Comparison of ENCODE assay signal across 21 cellular contexts in the genomic region with DNA sequence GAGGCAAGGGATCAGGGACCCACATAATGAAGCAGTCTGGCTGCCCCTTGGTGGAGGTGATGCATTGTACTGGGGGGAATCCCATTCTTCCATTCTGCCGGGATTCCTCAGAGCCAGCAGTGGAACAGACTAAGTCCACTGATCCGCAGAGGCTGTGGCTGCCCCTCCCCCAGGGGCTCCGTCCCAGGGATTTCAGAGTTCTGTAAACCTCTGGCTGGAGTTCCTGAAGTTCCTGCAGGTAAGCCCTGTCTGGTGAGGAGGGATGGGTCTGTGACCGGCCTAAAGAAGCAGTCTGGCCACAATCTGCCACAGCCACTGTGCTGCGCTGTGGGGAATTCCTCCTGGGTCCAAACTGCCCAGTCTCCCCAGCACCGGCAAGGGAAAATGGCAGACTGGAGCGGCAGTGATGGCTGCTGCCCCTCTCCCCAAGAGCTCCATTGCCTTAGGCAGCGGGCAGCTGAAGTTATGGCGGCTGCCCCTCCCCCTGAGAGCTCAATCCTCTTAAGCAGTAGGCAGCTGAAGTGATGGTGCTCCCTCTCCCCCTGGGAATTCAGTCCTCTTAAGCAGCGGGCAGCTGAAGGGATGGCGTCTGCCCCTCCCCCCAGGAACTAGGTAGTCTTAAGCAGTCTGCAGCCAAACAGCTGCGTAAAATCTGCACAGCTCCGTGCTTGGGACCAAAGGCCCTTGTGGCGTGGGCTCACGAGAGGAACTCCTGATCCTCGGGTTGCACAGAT.
DNase-seq lines count a peak whose midpoint lies in the region; TF ChIP-seq lines count a peak whose summit lies in the region.
"Had no signal": no experiment of that assay in that cellular context is flagged by ENCODE, and none has a peak within 500 bp of the region (broad histone marks: within the 10 kb centered on the region; RNA-seq: fewer than 3 reads in every experiment).

No MANE protein-coding gene starts in this region.

- CTCF ChIA-PET in PC-9 (lab: Charles Lee): no interaction called here

- no peak overlapping the region for H3K4me2 ChIP-seq in PC-9

- POLR2A ChIA-PET in PC-9 (lab: Charles Lee; ENCODE audit: unreplicated experiment): no interaction called here

- BruUV-seq in PC-9 (replicated peaks; lab: Mats Ljungman, UMichigan): no TSS peak

- no peaks in the 10 kb centered on the region for H3F3A ChIP-seq in PC-9 (ENCODE audit: insufficient read depth, low read depth)

- no peak for TF ChIP-seq CTCF in LNCaP clone FGC (IDR thresholded peaks at IDR 0.05; ENCODE audit: control insufficient read depth, extremely low read depth, insufficient read depth)
- no peak for TF ChIP-seq CTCF in PC-9 (conservative IDR thresholded peaks at IDR 0.05)

- no peaks in the 10 kb centered on the region; the same call in 1 of the 2 replicates for H4K20me1 ChIP-seq in PC-9 (ENCODE audit: insufficient read depth)

- intact Hi-C loops in PC-9 (cut with micrococcal nuclease; ENCODE audit: unreplicated experiment): no loop called here

- no peaks in the 10 kb centered on the region for H3K4me1 ChIP-seq in NT2/D1 (ENCODE audit: insufficient read depth, insufficient read length)
- no peaks in the 10 kb centered on the region for H3K4me1 ChIP-seq in PC-9 (replicated peaks; ENCODE audit: insufficient read depth)
- H3K4me1 ChIP-seq: pancreas had no signal

- H3K79me2 ChIP-seq in PC-9 (ENCODE audit: low read depth): no peaks in the 10 kb centered on the region

- no peak overlapping the region for H3K27ac ChIP-seq in PC-9
- H3K27ac ChIP-seq: pancreas, SK-N-MC had no signal

- no peaks in the 10 kb centered on the region for H3K36me3 ChIP-seq in NT2/D1 (ENCODE audit: insufficient read depth, insufficient read length, low read length)
- H3K36me3 ChIP-seq in PC-9 (ENCODE audit: low read depth): no peaks in the 10 kb centered on the region
- H3K36me3 ChIP-seq: pancreas had no signal

- DNase-seq in D341Med (ENCODE audit: low spot score) (peak; percentile 82), LNCaP clone FGC (ENCODE audit: low read depth) (no peak), NT2/D1 (ENCODE audit: low read depth, low spot score) (peak; percentile 18), iPS-NIHi11 (ENCODE audit: low spot score) (peak; percentile 30), COLO668 (lab: John Stamatoyannopoulos, UW; ENCODE audit: unreplicated experiment) (no peak), PC-9 (no peak), T1000 (lab: John Stamatoyannopoulos, UW) (no peak)
- no peak for DNase-seq in stimulated activated CD4-positive, alpha-beta T cell treated with anti-CD3 and anti-CD28 coated beads, Interleukin-1b, Interleukin-23, amount 100 ng/mL, for 48 hours
- DNase-seq: activated CD4-positive, CD25-positive, alpha-beta regulatory T cell; activated CD8-positive, alpha-beta T cell treated with anti-CD3 and anti-CD28 coated beads, Interleukin-2, amount 10 ng/mL, durations not matched to agents 7 days and 5 days; activated naive CD4-positive, alpha-beta T cell treated with anti-CD3 and anti-CD28 coated beads for 36 hours; activated T-cell treated with anti-CD3 and anti-CD28 coated beads, Interleukin-2, amount 50 U/mL, for 1 hour; amygdala; hypothalamus; naive B cell; NCI-H1417; NCI-H2227 treated with DMSO at 0.1 percent for 48 hours; NK-92 treated with Interleukin-12 subunit alpha and Interleukin-12 subunit beta, amount 100 ng/mL, for 24 hours; stimulated activated naive B cell treated with anti-CD40 and anti-IgM and Interleukin-4, amounts not matched to agents 10 μg/mL and 1 μg/mL and 100 μg/mL, for 72 hours had no signal

- no peaks in the 10 kb centered on the region for H3K27me3 ChIP-seq in NT2/D1 (ENCODE audit: insufficient read depth, insufficient read length)
- no peaks in the 10 kb centered on the region for H3K27me3 ChIP-seq in PC-9 (ENCODE audit: insufficient read depth, low read depth)
- H3K27me3 ChIP-seq: pancreas had no signal

- H3K9me3 ChIP-seq in NT2/D1 (ENCODE audit: insufficient read depth, low read length) (no peaks in the 10 kb centered on the region), PC-9 (ENCODE audit: insufficient read depth, low read depth) (no peaks in the 10 kb centered on the region)
- H3K9me3 ChIP-seq: pancreas had no signal

- no peak overlapping the region for H3K9ac ChIP-seq in NT2/D1 (ENCODE audit: insufficient read length, low read depth)

- H2AFZ ChIP-seq in PC-9: no peak overlapping the region

- peak overlapping the region; percentile 19 for H3K4me3 ChIP-seq in LNCaP clone FGC (ENCODE audit: low read depth, low read length)
- no peak overlapping the region for H3K4me3 ChIP-seq in NT2/D1 (ENCODE audit: insufficient read length, low read depth)
- H3K4me3 ChIP-seq in PC-9: no peak overlapping the region
- H3K4me3 ChIP-seq: pancreas, SK-N-MC had no signal

- no peaks in the 10 kb centered on the region for H3K9me2 ChIP-seq in PC-9 (ENCODE audit: insufficient read depth)

Comparison
In these comparisons a context has a peak if more than half of its experiments do, and no peak if none do; other contexts are left out.
1. DNase-seq: peak in D341Med (single experiment), NT2/D1 (single experiment) and iPS-NIHi11 (single experiment); none in LNCaP clone FGC (single experiment), COLO668 (single experiment), stimulated activated CD4-positive, alpha-beta T cell treated with anti-CD3 and anti-CD28 coated beads, Interleukin-1b, Interleukin-23, amount 100 ng/mL, for 48 hours (single experiment), PC-9 (0 of 2) and T1000 (single experiment).